Comparison of ENCODE assay signal across 20 cellular contexts in genomic region chr19:58170860-58171259, GRCh38. TPM values are rescaled to one million over a fixed set of nuclear protein-coding genes. Genes with fewer than 3 reads are reported as not detected.
DNase-seq lines count a peak whose midpoint lies in the region; ATAC-seq and TF ChIP-seq lines count a peak whose summit lies in the region.
"Had no signal": no experiment of that assay in that cellular context is flagged by ENCODE, and none has a peak within 500 bp of the region (broad histone marks: within the 10 kb centered on the region; RNA-seq: fewer than 3 reads in every experiment).

No MANE protein-coding gene starts in this region.

- WGBS in IMR-90 (ENCODE audit: extremely low coverage in 2 of 2, insufficient read length in 1 of 2), 2 experiments, result no CpG with 5 or more reads among the region's 1 CpG

- dilution Hi-C loops in IMR-90 (cut with HindIII; ENCODE audit: low sequenced_read_pairs, unreplicated experiment), result no loop called here

- H3K4me3 ChIP-seq in IMR-90 (ENCODE audit: insufficient read depth, low read depth, low read length), result no peak overlapping the region
- H3K4me3 ChIP-seq: adrenal gland; BLaER1 treated with 17β-estradiol and CSF1 and Interleukin-3, amounts not matched to agents 10 nM and 100 nM had no signal

- H3K27me3 Mint-ChIP-seq in osteocyte (ENCODE audit: unreplicated experiment), result no peaks in the 10 kb centered on the region
- H3K27me3 Mint-ChIP-seq: activated T-helper 17 cell treated with anti-CD3 and anti-CD28 coated beads, Interleukin-2, amount 50 U/mL, for 72 hours had no signal

- CTCF ChIA-PET in IMR-90 (lab: Yijun Ruan, JAX), result no interaction called here

- H4K5ac ChIP-seq in IMR-90 (ENCODE audit: low read depth, low read length), result no peak overlapping the region

- POLR2A ChIA-PET in IMR-90 (lab: Charles Lee; ENCODE audit: unreplicated experiment), result interaction anchor here (0.7 kb wide), 2 partner anchors 12 to 350 kb away, joined by 3 to 17 read pairs; partner anchors contain the start of gene ZNF274

- H3K36me3 Mint-ChIP-seq in osteocyte (ENCODE audit: unreplicated experiment), result peaks cover 5% of the 10 kb centered on the region

- H3K27ac Mint-ChIP-seq in osteocyte (ENCODE audit: unreplicated experiment), result no peak overlapping the region
- H3K27ac Mint-ChIP-seq: activated CD8-positive, alpha-beta T cell treated with anti-CD3 and anti-CD28 coated beads for 36 hours; activated T-helper 17 cell treated with anti-CD3 and anti-CD28 coated beads, Interleukin-2, amount 50 U/mL, for 72 hours; naive thymus-derived CD4-positive, alpha-beta T cell; stimulated activated naive B cell treated with anti-CD40 and anti-IgM and Interleukin-4, amounts not matched to agents 10 μg/mL and 1 μg/mL and 100 μg/mL, for 72 hours had no signal

- no peak overlapping the region for H2BK20ac ChIP-seq in IMR-90 (ENCODE audit: low read depth, low read length)

- no peak overlapping the region for H2AFZ ChIP-seq in IMR-90 (replicated peaks; ENCODE audit: low read length, poor library complexity)

- no peak for TF ChIP-seq RAD21 in IMR-90 (IDR thresholded peaks at IDR 0.05; ENCODE audit: low read length)

- no peak overlapping the region for H3K4me2 ChIP-seq in IMR-90 (ENCODE audit: low read depth, low read length)
- H3K4me2 ChIP-seq: BLaER1 treated with 17β-estradiol and CSF1 and Interleukin-3, amounts not matched to agents 10 nM and 100 nM had no signal

- no peaks in the 10 kb centered on the region for H4K20me1 ChIP-seq in IMR-90 (ENCODE audit: insufficient read depth, low read length)
- H4K20me1 ChIP-seq: BLaER1 treated with 17β-estradiol and CSF1 and Interleukin-3, amounts not matched to agents 10 nM and 100 nM had no signal

- TF ChIP-seq CTCF in IMR-90 (conservative IDR thresholded peaks at IDR 0.05; ENCODE audit: low read depth, low read length), result no peak
- no peak for TF ChIP-seq CTCF in foreskin keratinocyte (conservative IDR thresholded peaks at IDR 0.05)
- no peak for TF ChIP-seq CTCF in osteocyte (IDR thresholded peaks at IDR 0.05)

- peak; percentile 58 for DNase-seq in DMS53 treated with DMSO at 0.1 percent for 48 hours (lab: John Stamatoyannopoulos, UW; ENCODE audit: unreplicated experiment)
- peak; percentile 42 for DNase-seq in IMR-90
- DNase-seq in amniotic epithelial cell (ENCODE audit: low read depth), result peak; percentile 45
- peak; percentile 35 to 66 for DNase-seq in foreskin keratinocyte
- DNase-seq in osteocyte (ENCODE audit: extremely low spot score, unreplicated experiment), result no peak
- no peak for DNase-seq in posterior cingulate gyrus
- DNase-seq: activated CD8-positive, alpha-beta T cell treated with anti-CD3 and anti-CD28 coated beads for 36 hours; adrenal gland; DMS79 treated with DMSO at 0.1 percent for 48 hours; glutamatergic neuron; naive thymus-derived CD4-positive, alpha-beta T cell; NCI-H1436 treated with DMSO at 0.1 percent for 48 hours; NCI-H446 treated with DMSO at 0.1 percent for 48 hours; OCI-M1; stimulated activated naive B cell treated with anti-CD40 and anti-IgM and Interleukin-4, amounts not matched to agents 10 μg/mL and 1 μg/mL and 100 μg/mL, for 72 hours had no signal

- H3K27ac ChIP-seq in IMR-90 (ENCODE audit: insufficient read depth, low read length) (no peak overlapping the region), foreskin keratinocyte (no peak overlapping the region)
- H3K27ac ChIP-seq: adrenal gland; BLaER1 treated with 17β-estradiol and CSF1 and Interleukin-3, amounts not matched to agents 10 nM and 100 nM; VCaP had no signal

- no TSS peak for BruUV-seq in IMR-90 (replicated peaks; lab: Mats Ljungman, UMichigan)

- H3K4me1 ChIP-seq in IMR-90 (ENCODE audit: control insufficient read depth, insufficient read depth, low read length) (no peaks in the 10 kb centered on the region), foreskin keratinocyte (no peaks in the 10 kb centered on the region)
- H3K4me1 ChIP-seq: adrenal gland had no signal

- H3K9me1 ChIP-seq in IMR-90 (ENCODE audit: insufficient read depth, low read length), result no peaks in the 10 kb centered on the region

- H4K91ac ChIP-seq in IMR-90 (ENCODE audit: insufficient read depth, low read depth, low read length), result no peak overlapping the region

- H3K9me3 ChIP-seq in IMR-90 (ENCODE audit: control insufficient read depth, insufficient read depth, low read length), result peaks cover 72% of the 10 kb centered on the region

- no peak overlapping the region for H3K18ac ChIP-seq in IMR-90 (ENCODE audit: low read depth, low read length)

- no peaks in the 10 kb centered on the region for H3K79me1 ChIP-seq in IMR-90 (ENCODE audit: low read depth in 1 of 2, low read length in 2 of 2)

- H2BK15ac ChIP-seq in IMR-90 (ENCODE audit: low read depth, low read length), result no peak overlapping the region

- H3K36me3 ChIP-seq in IMR-90 (ENCODE audit: control insufficient read depth, insufficient read depth, low read length), result no peaks in the 10 kb centered on the region
- H3K36me3 ChIP-seq: adrenal gland had no signal

- no peak overlapping the region for H2BK5ac ChIP-seq in IMR-90 (ENCODE audit: low read depth, low read length, poor library complexity, severe bottlenecking)

- no peak overlapping the region for H3K23ac ChIP-seq in IMR-90 (ENCODE audit: low read depth, low read length)

- H3K14ac ChIP-seq in IMR-90 (replicated peaks; ENCODE audit: low read depth, low read length), result no peak overlapping the region

- intact Hi-C loops in IMR-90 (cut with micrococcal nuclease), result no loop called here
- intact Hi-C loops in posterior cingulate gyrus (cut with DNase I), result no loop called here

- no peak overlapping the region for H3K9ac ChIP-seq in IMR-90 (ENCODE audit: low read depth, low read length)
- H3K9ac ChIP-seq: BLaER1 treated with 17β-estradiol and CSF1 and Interleukin-3, amounts not matched to agents 10 nM and 100 nM had no signal

- in situ Hi-C loops in IMR-90 (cut with MboI; ENCODE audit: low sequenced_read_pairs), result no loop called here

- H4K8ac ChIP-seq in IMR-90 (ENCODE audit: low read depth in 2 of 2, low read length in 2 of 2), result no peak overlapping the region

- peaks cover 12% of the 10 kb centered on the region for H3K9me3 Mint-ChIP-seq in osteocyte (ENCODE audit: unreplicated experiment)

- H3K4me1 Mint-ChIP-seq in osteocyte (ENCODE audit: unreplicated experiment), result no peaks in the 10 kb centered on the region
- H3K4me1 Mint-ChIP-seq: activated T-helper 17 cell treated with anti-CD3 and anti-CD28 coated beads, Interleukin-2, amount 50 U/mL, for 72 hours; naive thymus-derived CD4-positive, alpha-beta T cell; stimulated activated naive B cell treated with anti-CD40 and anti-IgM and Interleukin-4, amounts not matched to agents 10 μg/mL and 1 μg/mL and 100 μg/mL, for 72 hours had no signal

- H2BK120ac ChIP-seq in IMR-90 (ENCODE audit: low read depth, low read length), result no peak overlapping the region

- ATAC-seq in IMR-90 (ENCODE audit: low read depth) (no peak), foreskin keratinocyte (peak; percentile 68), GM21447 (IDR thresholded peaks at IDR 0.05; ENCODE audit: unreplicated experiment) (no peak), GM18511 (IDR thresholded peaks at IDR 0.05; ENCODE audit: unreplicated experiment) (no peak)
- ATAC-seq: activated CD8-positive, alpha-beta T cell treated with anti-CD3 and anti-CD28 coated beads for 36 hours; activated T-helper 17 cell treated with anti-CD3 and anti-CD28 coated beads, Interleukin-2, amount 50 U/mL, for 72 hours; naive thymus-derived CD4-positive, alpha-beta T cell; stimulated activated naive B cell treated with anti-CD40 and anti-IgM and Interleukin-4, amounts not matched to agents 10 μg/mL and 1 μg/mL and 100 μg/mL, for 72 hours had no signal

- no peak overlapping the region for H2AK9ac ChIP-seq in IMR-90 (replicated peaks; ENCODE audit: low read depth, low read length, poor library complexity)

- no peak overlapping the region for H3K4me3 Mint-ChIP-seq in osteocyte (ENCODE audit: unreplicated experiment)
- H3K4me3 Mint-ChIP-seq: activated CD8-positive, alpha-beta T cell treated with anti-CD3 and anti-CD28 coated beads for 36 hours; activated T-helper 17 cell treated with anti-CD3 and anti-CD28 coated beads, Interleukin-2, amount 50 U/mL, for 72 hours; naive thymus-derived CD4-positive, alpha-beta T cell; stimulated activated naive B cell treated with anti-CD40 and anti-IgM and Interleukin-4, amounts not matched to agents 10 μg/mL and 1 μg/mL and 100 μg/mL, for 72 hours had no signal

- no peaks in the 10 kb centered on the region for H3K27me3 ChIP-seq in IMR-90 (ENCODE audit: control insufficient read depth, insufficient read depth, low read length)
- no peaks in the 10 kb centered on the region for H3K27me3 ChIP-seq in foreskin keratinocyte
- H3K27me3 ChIP-seq: adrenal gland; BLaER1 treated with 17β-estradiol and CSF1 and Interleukin-3, amounts not matched to agents 10 nM and 100 nM had no signal

- no peak overlapping the region for H2AK5ac ChIP-seq in IMR-90 (ENCODE audit: low read depth, low read length)

- no peak overlapping the region for H3K56ac ChIP-seq in IMR-90 (ENCODE audit: extremely low read depth, insufficient read depth, low read length)

- TF ChIP-seq POLR2A in IMR-90 (IDR thresholded peaks at IDR 0.05; ENCODE audit: low read depth, low read length), result no peak

- H3K4ac ChIP-seq in IMR-90 (ENCODE audit: low read depth, low read length), result no peak overlapping the region

TF ChIP-seq in IMR-90, 13 proteins besides CTCF, POLR2A, EP300 and RAD21:
- no peak for TF ChIP-seq RCOR1 (IDR thresholded peaks at IDR 0.05; ENCODE audit: insufficient replicate concordance, low read length)
- no peak for TF ChIP-seq MAFK (IDR thresholded peaks at IDR 0.05; ENCODE audit: low read depth, low read length)

RNA-seq across cellular contexts. Expression of gene ZNF274, which starts 12.0 kb away (rescaled TPM):
- total RNA-seq in IMR-90 (2012; rRNA removed) (12.5 and 15.2 TPM in 2 replicates), foreskin keratinocyte (20.2 and 25.6 TPM in 2 replicates), osteocyte (14.6 and 17.2 TPM in 2 replicates)
- polyA plus RNA-seq in IMR-90 (2012; rRNA removed) (11.0 and 12.1 TPM in 2 replicates), foreskin keratinocyte (11.8 and 12.6 TPM in 2 replicates)
- polyA plus RNA-seq in IMR-90 (2012; cell fraction: cytosol; rRNA removed), result 7.0 and 8.9 TPM in 2 replicates
- polyA plus RNA-seq in IMR-90 (2012; cell fraction: nucleus; rRNA removed; ENCODE audit: low replicate concordance), result 18.6 and 24.2 TPM in 2 replicates

RNA-seq across cellular contexts. Expression of gene ZNF329, which starts 20.3 kb away (rescaled TPM):
- 15.3 and 16.8 TPM in 2 replicates for total RNA-seq in IMR-90 (2012; rRNA removed)
- 3.3 and 4.7 TPM in 2 replicates for polyA plus RNA-seq in IMR-90 (2012; rRNA removed)
- 1.3 and 2.0 TPM in 2 replicates for polyA plus RNA-seq in IMR-90 (2012; cell fraction: cytosol; rRNA removed)
- 1.1 and 3.6 TPM in 2 replicates for polyA plus RNA-seq in IMR-90 (2012; cell fraction: nucleus; rRNA removed; ENCODE audit: low replicate concordance)
- 8.2 and 8.4 TPM in 2 replicates for total RNA-seq in foreskin keratinocyte
- polyA plus RNA-seq in foreskin keratinocyte, result 3.2 and 3.4 TPM in 2 replicates
- total RNA-seq in osteocyte, result 10.0 and 10.3 TPM in 2 replicates

RNA-seq across cellular contexts. Expression of gene ZNF544, which starts 57.9 kb away (rescaled TPM):
- total RNA-seq in IMR-90 (2012; rRNA removed), result 35.3 and 45.9 TPM in 2 replicates
- 14.4 and 19.3 TPM in 2 replicates for polyA plus RNA-seq in IMR-90 (2012; rRNA removed)
- 16.7 and 18.3 TPM in 2 replicates for polyA plus RNA-seq in IMR-90 (2012; cell fraction: cytosol; rRNA removed)
- 21.0 and 21.4 TPM in 2 replicates for polyA plus RNA-seq in IMR-90 (2012; cell fraction: nucleus; rRNA removed; ENCODE audit: low replicate concordance)
- 40.6 and 41.1 TPM in 2 replicates for total RNA-seq in foreskin keratinocyte
- 24.7 and 31.0 TPM in 2 replicates for polyA plus RNA-seq in foreskin keratinocyte
- total RNA-seq in osteocyte, result 25.2 and 25.7 TPM in 2 replicates

Comparison
In these comparisons a context has a peak if more than half of its experiments do, and no peak if none do; other contexts are left out.
1. DNase-seq: peak in DMS53 treated with DMSO at 0.1 percent for 48 hours (single experiment), IMR-90 (single experiment), amniotic epithelial cell (single experiment) and foreskin keratinocyte (2 of 2); none in osteocyte (single experiment) and posterior cingulate gyrus (0 of 10).